27 cellular contexts compared by ENCODE assay signal in genomic region chr6:25005010-25005409, GRCh38.
DNase-seq lines count a peak whose midpoint lies in the region; ATAC-seq and TF ChIP-seq lines count a peak whose summit lies in the region.
"Had no signal": no experiment of that assay in that cellular context is flagged by ENCODE, and none has a peak within 500 bp of the region (broad histone marks: within the 10 kb centered on the region; RNA-seq: fewer than 3 reads in every experiment).

No MANE protein-coding gene starts in this region.

- H2BK12ac ChIP-seq in mesenchymal stem cell (ENCODE audit: low read length in 2 of 2): peak overlapping the region in 1 of 2 experiments; percentile 18

- 84% methylated on average over 3 of the region's 4 CpGs for WGBS in mesenchymal stem cell

- TF ChIP-seq CTCF in endothelial cell (IDR thresholded peaks at IDR 0.05; ENCODE audit: unreplicated experiment) (no peak), neural cell (IDR thresholded peaks at IDR 0.05; ENCODE audit: poor library complexity, severe bottlenecking) (no peak)

- no peak for TF ChIP-seq RAD21 in neural cell (conservative IDR thresholded peaks at IDR 0.05)

- no peak overlapping the region for H2AK5ac ChIP-seq in mesenchymal stem cell (ENCODE audit: low read length, severe bottlenecking)

- peaks cover 53% of the 10 kb centered on the region for H3K4me1 ChIP-seq in CD4-positive, CD25-positive, alpha-beta regulatory T cell (ENCODE audit: control insufficient read depth, insufficient read depth, low read length, poor library complexity, severe bottlenecking)
- H3K4me1 ChIP-seq in mesenchymal stem cell (ENCODE audit: control insufficient read depth, insufficient read depth, low read depth, low read length): peaks cover 4% of the 10 kb centered on the region

- peaks cover 0 to 3% (median 0%) of the 10 kb centered on the region in 7 donors for H3K9me3 Mint-ChIP-seq in CD4-positive, CD25-positive, alpha-beta regulatory T cell
- H3K9me3 Mint-ChIP-seq in IgD-negative memory B cell (no peaks in the 10 kb centered on the region), endothelial cell (ENCODE audit: unreplicated experiment) (no peaks in the 10 kb centered on the region)
- H3K9me3 Mint-ChIP-seq in stimulated activated naive B cell treated with anti-CD40 and anti-IgM and Interleukin-4, amounts not matched to agents 10 μg/mL and 1 μg/mL and 100 μg/mL, for 72 hours: peaks cover 2 to 3% of the 10 kb centered on the region in 2 donors
- H3K9me3 Mint-ChIP-seq: activated T-helper 2 cell treated with anti-CD3 and anti-CD28 coated beads, Interferon-gamma antibody, Interleukin-2, Interleukin-4, amounts not matched to agents 10 μg/mL and 5 μg/mL and 100 μg/mL, durations not matched to agents 14 hours and 24 hours and 36 hours; stimulated activated naive CD8-positive, alpha-beta T cell treated with anti-CD3 and anti-CD28 coated beads, Interleukin-15, Interleukin-2, amounts not matched to agents 100 ng/mL and 50 ng/mL, for 24 hours had no signal

- ATAC-seq in CD4-positive, CD25-positive, alpha-beta regulatory T cell (ENCODE audit: low read depth in 2 of 2): no peak
- no peak for ATAC-seq in GM19455 (IDR thresholded peaks at IDR 0.05; ENCODE audit: unreplicated experiment)
- ATAC-seq in stimulated activated naive B cell treated with anti-CD40 and anti-IgM and Interleukin-4, amounts not matched to agents 10 μg/mL and 1 μg/mL and 100 μg/mL, for 72 hours (replicated peaks): no peak
- ATAC-seq: heart right ventricle, PC-3, sciatic nerve had no signal

- no peak overlapping the region for H2BK120ac ChIP-seq in mesenchymal stem cell (ENCODE audit: low read depth, low read length)

- H3K4me3 ChIP-seq in CD4-positive, CD25-positive, alpha-beta regulatory T cell (ENCODE audit: low read depth, low read length): no peak overlapping the region
- H3K4me3 ChIP-seq in neural cell (ENCODE audit: low read length) (no peak overlapping the region), mesenchymal stem cell (ENCODE audit: insufficient read depth in 1 of 2, low read depth in 1 of 2, low read length in 2 of 2) (no peak overlapping the region)
- H3K4me3 ChIP-seq: heart right ventricle, tibial artery had no signal

- no peaks in the 10 kb centered on the region for H3K9me2 ChIP-seq in neural cell (ENCODE audit: insufficient read depth, low read length)

- no peak overlapping the region for H3K23ac ChIP-seq in mesenchymal stem cell (ENCODE audit: low read length in 2 of 2)

- H4K91ac ChIP-seq in mesenchymal stem cell (ENCODE audit: low read length): no peak overlapping the region

- H3K4me2 ChIP-seq in neural cell (ENCODE audit: low read length): no peak overlapping the region
- no peak overlapping the region for H3K4me2 ChIP-seq in mesenchymal stem cell (ENCODE audit: low read length, poor library complexity, severe bottlenecking)

- no peaks in the 10 kb centered on the region for H3K9me3 ChIP-seq in CD4-positive, CD25-positive, alpha-beta regulatory T cell (ENCODE audit: control insufficient read depth in 2 of 2, low read length in 2 of 2)
- H3K9me3 ChIP-seq in neural cell (ENCODE audit: low read length) (no peaks in the 10 kb centered on the region), mesenchymal stem cell (ENCODE audit: control insufficient read depth, low read length) (no peaks in the 10 kb centered on the region)
- H3K9me3 ChIP-seq: heart right ventricle, tibial artery had no signal

- no peak overlapping the region for H3K4me3 Mint-ChIP-seq in CD4-positive, CD25-positive, alpha-beta regulatory T cell
- H3K4me3 Mint-ChIP-seq in IgD-negative memory B cell: no peak overlapping the region
- H3K4me3 Mint-ChIP-seq in endothelial cell (ENCODE audit: unreplicated experiment): no peak overlapping the region
- H3K4me3 Mint-ChIP-seq in stimulated activated naive B cell treated with anti-CD40 and anti-IgM and Interleukin-4, amounts not matched to agents 10 μg/mL and 1 μg/mL and 100 μg/mL, for 72 hours: no peak overlapping the region
- H3K4me3 Mint-ChIP-seq: activated CD4-positive, alpha-beta T cell treated with anti-CD3 and anti-CD28 coated beads, Interleukin-2, amount 10 ng/mL, durations not matched to agents 7 days and 5 days; stimulated activated naive CD8-positive, alpha-beta T cell treated with anti-CD3 and anti-CD28 coated beads, Interleukin-15, Interleukin-2, amounts not matched to agents 100 ng/mL and 50 ng/mL, for 24 hours had no signal

- H3K27me3 Mint-ChIP-seq in CD4-positive, CD25-positive, alpha-beta regulatory T cell: no peaks in the 10 kb centered on the region
- no peaks in the 10 kb centered on the region for H3K27me3 Mint-ChIP-seq in IgD-negative memory B cell
- H3K27me3 Mint-ChIP-seq in endothelial cell (ENCODE audit: unreplicated experiment): no peaks in the 10 kb centered on the region
- no peaks in the 10 kb centered on the region for H3K27me3 Mint-ChIP-seq in stimulated activated naive B cell treated with anti-CD40 and anti-IgM and Interleukin-4, amounts not matched to agents 10 μg/mL and 1 μg/mL and 100 μg/mL, for 72 hours
- H3K27me3 Mint-ChIP-seq: activated CD4-positive, alpha-beta T cell treated with anti-CD3 and anti-CD28 coated beads, Interleukin-2, amount 10 ng/mL, durations not matched to agents 7 days and 5 days; progenitor cell of endocrine pancreas; stimulated activated naive CD8-positive, alpha-beta T cell treated with anti-CD3 and anti-CD28 coated beads, Interleukin-15, Interleukin-2, amounts not matched to agents 100 ng/mL and 50 ng/mL, for 24 hours had no signal

- no peaks in the 10 kb centered on the region for H3F3A ChIP-seq in neural cell (ENCODE audit: insufficient read depth, low read length, poor library complexity, severe bottlenecking)

- H4K20me1 ChIP-seq in neural cell (ENCODE audit: insufficient read depth): no peaks in the 10 kb centered on the region

- H3K4ac ChIP-seq in mesenchymal stem cell (ENCODE audit: low read depth in 1 of 2, low read length in 2 of 2): peak overlapping the region in 1 of 2 experiments; percentile 10

- no peaks in the 10 kb centered on the region for H3K79me1 ChIP-seq in mesenchymal stem cell (replicated peaks; ENCODE audit: low read length, poor library complexity, severe bottlenecking)

- no peaks in the 10 kb centered on the region for H3K27me3 ChIP-seq in CD4-positive, CD25-positive, alpha-beta regulatory T cell (ENCODE audit: control insufficient read depth, insufficient read depth, low read length)
- H3K27me3 ChIP-seq in neural cell (ENCODE audit: insufficient read depth, low read depth, low read length): no peaks in the 10 kb centered on the region
- H3K27me3 ChIP-seq in mesenchymal stem cell (ENCODE audit: control insufficient read depth in 1 of 2, insufficient read depth in 1 of 2, low read length in 2 of 2): no peaks in the 10 kb centered on the region
- H3K27me3 ChIP-seq: tibial artery had no signal

- H3K27ac ChIP-seq in CD4-positive, CD25-positive, alpha-beta regulatory T cell (ENCODE audit: insufficient read depth, low read length, poor library complexity, severe bottlenecking): no peak overlapping the region
- no peak overlapping the region for H3K27ac ChIP-seq in neural cell (ENCODE audit: low read length)
- no peak overlapping the region for H3K27ac ChIP-seq in mesenchymal stem cell (ENCODE audit: low read length, poor library complexity, severe bottlenecking)
- H3K27ac ChIP-seq: tibial artery, VCaP had no signal

- no peak for DNase-seq in CD4-positive, CD25-positive, alpha-beta regulatory T cell
- DNase-seq in endothelial cell (ENCODE audit: low spot score) (no peak), mesenchymal stem cell (no peak), mesenteric fat pad (ENCODE audit: low spot score) (no peak)
- no peak for DNase-seq in stimulated activated naive B cell treated with anti-CD40 and anti-IgM and Interleukin-4, amounts not matched to agents 10 μg/mL and 1 μg/mL and 100 μg/mL, for 72 hours
- DNase-seq: activated CD4-positive, alpha-beta T cell treated with anti-CD3 and anti-CD28 coated beads, Interleukin-2, amount 10 ng/mL, durations not matched to agents 7 days and 5 days; activated CD8-positive, alpha-beta memory T cell treated with anti-CD3 and anti-CD28 coated beads, Interleukin-2, amount 50 U/mL, for 48 hours; DND-41; effector CD4-positive, alpha-beta T cell; erythroblast; HCEC 1CT; heart right ventricle; midbrain; NCI-H1105 treated with DMSO at 0.1 percent for 48 hours; NCI-H2081 treated with DMSO at 0.1 percent for 48 hours; NCI-H446; PC-3; Right ventricle myocardium superior; tibial artery had no signal

- H3K79me2 ChIP-seq in neural cell (replicated peaks; ENCODE audit: insufficient read depth, low read length): no peaks in the 10 kb centered on the region

- TF ChIP-seq EP300 in neural cell (conservative IDR thresholded peaks at IDR 0.05; ENCODE audit: poor library complexity, severe bottlenecking): no peak

- no peak overlapping the region for H3K18ac ChIP-seq in mesenchymal stem cell (ENCODE audit: low read depth in 1 of 2, low read length in 2 of 2)

- H3K14ac ChIP-seq in mesenchymal stem cell (ENCODE audit: low read length in 2 of 2): no peak overlapping the region

- H3K9ac ChIP-seq in neural cell (ENCODE audit: low read length) (peak overlapping the region; percentile 26), mesenchymal stem cell (ENCODE audit: low read length) (no peak overlapping the region)

- no peak overlapping the region for H2AFZ ChIP-seq in neural cell (ENCODE audit: low read depth, low read length)
- H2AFZ ChIP-seq in mesenchymal stem cell (ENCODE audit: low read depth, low read length): no peak overlapping the region

- H2BK15ac ChIP-seq in mesenchymal stem cell (ENCODE audit: low read depth, poor library complexity, severe bottlenecking): no peak overlapping the region

- H2BK5ac ChIP-seq in mesenchymal stem cell (ENCODE audit: low read depth, low read length, poor library complexity, severe bottlenecking): no peak overlapping the region

- H3K4me1 Mint-ChIP-seq in CD4-positive, CD25-positive, alpha-beta regulatory T cell: peaks cover 44 to 71% (median 58%) of the 10 kb centered on the region in 4 donors
- H3K4me1 Mint-ChIP-seq in IgD-negative memory B cell: peaks cover 43 to 61% (median 59%) of the 10 kb centered on the region in 3 donors
- H3K4me1 Mint-ChIP-seq in endothelial cell (ENCODE audit: unreplicated experiment): peaks cover 30% of the 10 kb centered on the region
- peaks cover 45 to 65% of the 10 kb centered on the region in 2 donors for H3K4me1 Mint-ChIP-seq in stimulated activated naive B cell treated with anti-CD40 and anti-IgM and Interleukin-4, amounts not matched to agents 10 μg/mL and 1 μg/mL and 100 μg/mL, for 72 hours

- peak overlapping the region in 2 of 3 donors; percentile 0 to 79 for H3K27ac Mint-ChIP-seq in CD4-positive, CD25-positive, alpha-beta regulatory T cell
- peak overlapping the region in 2 of 3 donors; percentile 81 to 97 for H3K27ac Mint-ChIP-seq in IgD-negative memory B cell
- H3K27ac Mint-ChIP-seq in endothelial cell (ENCODE audit: unreplicated experiment): peak overlapping the region; percentile 9
- H3K27ac Mint-ChIP-seq in stimulated activated naive B cell treated with anti-CD40 and anti-IgM and Interleukin-4, amounts not matched to agents 10 μg/mL and 1 μg/mL and 100 μg/mL, for 72 hours: no peak overlapping the region
- H3K27ac Mint-ChIP-seq: progenitor cell of endocrine pancreas; stimulated activated naive CD8-positive, alpha-beta T cell treated with anti-CD3 and anti-CD28 coated beads, Interleukin-15, Interleukin-2, amounts not matched to agents 100 ng/mL and 50 ng/mL, for 24 hours had no signal

- peaks cover 20% of the 10 kb centered on the region for H3K36me3 ChIP-seq in CD4-positive, CD25-positive, alpha-beta regulatory T cell (ENCODE audit: control insufficient read depth, insufficient read depth, low read length)
- H3K36me3 ChIP-seq in neural cell (ENCODE audit: insufficient read depth, low read length): no peaks in the 10 kb centered on the region
- no peaks in the 10 kb centered on the region for H3K36me3 ChIP-seq in mesenchymal stem cell (ENCODE audit: control insufficient read depth in 1 of 2, insufficient read depth in 2 of 2, low read depth in 1 of 2, low read length in 2 of 2)
- H3K36me3 ChIP-seq: heart right ventricle, tibial artery had no signal

- H3K36me3 Mint-ChIP-seq in CD4-positive, CD25-positive, alpha-beta regulatory T cell: peaks cover 8% of the 10 kb centered on the region
- no peaks in the 10 kb centered on the region for H3K36me3 Mint-ChIP-seq in IgD-negative memory B cell
- peaks cover 3% of the 10 kb centered on the region for H3K36me3 Mint-ChIP-seq in endothelial cell (ENCODE audit: low read depth, unreplicated experiment)
- peaks cover 2 to 7% of the 10 kb centered on the region in 2 donors for H3K36me3 Mint-ChIP-seq in stimulated activated naive B cell treated with anti-CD40 and anti-IgM and Interleukin-4, amounts not matched to agents 10 μg/mL and 1 μg/mL and 100 μg/mL, for 72 hours

- no peak overlapping the region for H4K8ac ChIP-seq in mesenchymal stem cell (ENCODE audit: low read length)
